In genomic region chr6:39114707-39115599, GRCh38 we compare ENCODE assay signal across 8 cellular contexts. TPM values are rescaled to one million over a fixed set of nuclear protein-coding genes. Genes with fewer than 3 reads are reported as not detected.
A peak's percentile ranks its signal among the peaks of the same experiment; 100 is the strongest.
DNase-seq lines count a peak whose midpoint lies in the region; ATAC-seq and TF ChIP-seq lines count a peak whose summit lies in the region.

A gene with protein sequence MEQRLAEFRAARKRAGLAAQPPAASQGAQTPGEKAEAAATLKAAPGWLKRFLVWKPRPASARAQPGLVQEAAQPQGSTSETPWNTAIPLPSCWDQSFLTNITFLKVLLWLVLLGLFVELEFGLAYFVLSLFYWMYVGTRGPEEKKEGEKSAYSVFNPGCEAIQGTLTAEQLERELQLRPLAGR (minus strand): TSS chr6:39115186. CDS start chr6:39115089, 97 bp downstream.

- no peaks in the 10 kb centered on the region for H3K27me3 Mint-ChIP-seq in activated CD4-positive, alpha-beta T cell treated with anti-CD3 and anti-CD28 coated beads, Interleukin-2, amount 10 ng/mL, durations not matched to agents 24 days and 14 days

- no peaks in the 10 kb centered on the region for H3K9me3 ChIP-seq in BLaER1

- H3K4me3 ChIP-seq in BLaER1 (peak within 1 kb of the TSS; percentile 72), coronary artery (peak within 1 kb of the TSS; percentile 83)

- H3K4me3 Mint-ChIP-seq in activated CD4-positive, alpha-beta T cell treated with anti-CD3 and anti-CD28 coated beads, Interleukin-2, amount 10 ng/mL, durations not matched to agents 24 days and 14 days: peak within 1 kb of the TSS; percentile 87

- H3K4me1 Mint-ChIP-seq in activated CD4-positive, alpha-beta T cell treated with anti-CD3 and anti-CD28 coated beads, Interleukin-2, amount 10 ng/mL, durations not matched to agents 24 days and 14 days: peaks cover 51% of the 10 kb centered on the region

- no peaks in the 10 kb centered on the region for H3K27me3 ChIP-seq in BLaER1

- peaks cover 6% of the 10 kb centered on the region for H3K36me3 Mint-ChIP-seq in activated CD4-positive, alpha-beta T cell treated with anti-CD3 and anti-CD28 coated beads, Interleukin-2, amount 10 ng/mL, durations not matched to agents 24 days and 14 days (ENCODE audit: low read depth)

- H3K9me3 Mint-ChIP-seq in activated CD4-positive, alpha-beta T cell treated with anti-CD3 and anti-CD28 coated beads, Interleukin-2, amount 10 ng/mL, durations not matched to agents 24 days and 14 days: peaks cover 4% of the 10 kb centered on the region

- intact Hi-C loops in activated CD4-positive, alpha-beta T cell treated with anti-CD3 and anti-CD28 coated beads, Interleukin-2, amount 10 ng/mL, durations not matched to agents 24 days and 14 days (cut with micrococcal nuclease): loop anchor here (1.0 to 10.0 kb wide), 4 partner anchors 38 to 1960 kb away; partner anchors contain the start of genes KCNK5, NFYA and OARD1
- intact Hi-C loops in left colon (cut with DNase I, micrococcal nuclease): no loop called here

- DNase-seq in NCI-H526 treated with DMSO at 0.1 percent for 48 hours (lab: John Stamatoyannopoulos, UW) (peak; percentile 90), coronary artery (ENCODE audit: low spot score) (peak; percentile 92), left colon (peak; percentile 92 to 95)
- DNase-seq in activated CD4-positive, alpha-beta T cell treated with anti-CD3 and anti-CD28 coated beads, Interleukin-2, amount 10 ng/mL, durations not matched to agents 24 days and 14 days: peak; percentile 98
- peak; percentile 89 for DNase-seq in stimulated activated CD4-positive, alpha-beta T cell treated with anti-CD3 and anti-CD28 coated beads, Interleukin-1b, Interleukin-23, amount 100 ng/mL, for 4 hours (ENCODE audit: low read depth in 2 of 2)

- H3K27ac ChIP-seq in BLaER1 (peak within 1 kb of the TSS; percentile 90), coronary artery (peak within 1 kb of the TSS; percentile 91 to 97)

- ATAC-seq in GM19324 (IDR thresholded peaks at IDR 0.05; ENCODE audit: low FRiP score, unreplicated experiment) (peak; percentile 95), HG03460 (IDR thresholded peaks at IDR 0.05; ENCODE audit: unreplicated experiment) (peak; percentile 88), left colon (peak; percentile 95)

- H3K27ac Mint-ChIP-seq in activated CD4-positive, alpha-beta T cell treated with anti-CD3 and anti-CD28 coated beads, Interleukin-2, amount 10 ng/mL, durations not matched to agents 24 days and 14 days: peak within 1 kb of the TSS; percentile 97

- H3K4me2 ChIP-seq in BLaER1: peak within 1 kb of the TSS; percentile 81

- H3K9ac ChIP-seq in BLaER1: peak within 1 kb of the TSS; percentile 79

- H3K4me1 ChIP-seq in BLaER1: peaks cover 17% of the 10 kb centered on the region

- no peaks in the 10 kb centered on the region for H4K20me1 ChIP-seq in BLaER1

- TF ChIP-seq CTCF in coronary artery (IDR thresholded peaks at IDR 0.05): no peak

- H3K36me3 ChIP-seq in BLaER1: peaks cover 6% of the 10 kb centered on the region

RNA-seq across cellular contexts. Expression of the gene that starts here (rescaled TPM):
- total RNA-seq in activated CD4-positive, alpha-beta T cell treated with anti-CD3 and anti-CD28 coated beads, Interleukin-2, amount 10 ng/mL, durations not matched to agents 24 days and 14 days: 13.7 and 14.8 TPM in 2 replicates
- total RNA-seq in left colon: 10 to 100 TPM; 15.4 to 17.0 TPM

Comparison
In these comparisons a context has a peak if more than half of its experiments do, and no peak if none do; other contexts are left out.
1. Peak in every context shown above with its lines: DNase-seq, ATAC-seq, H3K4me3 ChIP-seq and H3K27ac ChIP-seq.